19 cellular contexts compared by ENCODE assay signal in genomic region chr5:119454171-119454570, GRCh38.
"Had no signal": no experiment of that assay in that cellular context is flagged by ENCODE, and none has a peak within 500 bp of the region (broad histone marks: within the 10 kb centered on the region; RNA-seq: fewer than 3 reads in every experiment).

No MANE protein-coding gene starts in this region.

- H3K27me3 Mint-ChIP-seq: activated B cell treated with CpG ODN at 0.5 μM for 24 hours had no signal

- H3K27ac Mint-ChIP-seq: activated B cell treated with CpG ODN at 0.5 μM for 24 hours; activated CD4-positive, alpha-beta T cell treated with anti-CD3 and anti-CD28 coated beads, Interleukin-2, amount 10 ng/mL, durations not matched to agents 24 days and 14 days; activated naive CD4-positive, alpha-beta T cell treated with anti-CD3 and anti-CD28 coated beads, Interleukin-2, amount 10 ng/mL, durations not matched to agents 7 days and 5 days; activated T-helper 2 cell treated with anti-CD3 and anti-CD28 coated beads, Interferon-gamma antibody, Interleukin-2, Interleukin-4, amounts not matched to agents 10 μg/mL and 5 μg/mL and 100 μg/mL, durations not matched to agents 14 hours and 24 hours and 36 hours; nephron progenitor cell; T-helper 1 cell treated with Interleukin-12 subunit alpha and Interleukin-12 subunit beta and Interleukin-4 antibody, amounts not matched to agents 30 μg/mL and 1 μg/mL, for 36 hours had no signal

- H3K27ac ChIP-seq: adrenal gland, coronary artery, epithelial cell of prostate, psoas muscle, suprapubic skin had no signal

- DNase-seq: activated B cell treated with CpG ODN at 0.5 μM for 24 hours; activated CD4-positive, alpha-beta T cell treated with anti-CD3 and anti-CD28 coated beads, Interleukin-2, amount 10 ng/mL, durations not matched to agents 24 days and 14 days; activated CD8-positive, alpha-beta memory T cell treated with anti-CD3 and anti-CD28 coated beads for 24 hours; activated naive CD4-positive, alpha-beta T cell treated with anti-CD3 and anti-CD28 coated beads, Interleukin-2, amount 10 ng/mL, durations not matched to agents 7 days and 5 days; central memory CD4-positive, alpha-beta T cell; effector CD8-positive, alpha-beta T cell; gastrocnemius medialis; nephron progenitor cell; psoas muscle; sigmoid colon; stimulated activated CD4-positive, alpha-beta T cell treated with anti-CD3 and anti-CD28 coated beads, Interleukin-2, amount 100 ng/mL, for 48 hours; stimulated activated CD8-positive, alpha-beta memory T cell treated with anti-CD3 and anti-CD28 coated beads, Interleukin-4, amount 100 ng/mL, for 48 hours; stimulated activated naive CD8-positive, alpha-beta T cell treated with anti-CD3 and anti-CD28 coated beads, Interleukin-15, Interleukin-2, amounts not matched to agents 100 U/mL and 50 U/mL, for 24 hours had no signal

- H3K36me3 ChIP-seq: adrenal gland, gastrocnemius medialis had no signal

- H3K4me3 Mint-ChIP-seq: activated naive CD4-positive, alpha-beta T cell treated with anti-CD3 and anti-CD28 coated beads, Interleukin-2, amount 10 ng/mL, durations not matched to agents 7 days and 5 days; T-helper 1 cell treated with Interleukin-12 subunit alpha and Interleukin-12 subunit beta and Interleukin-4 antibody, amounts not matched to agents 30 μg/mL and 1 μg/mL, for 36 hours had no signal

- H3K9me3 Mint-ChIP-seq: activated naive CD4-positive, alpha-beta T cell treated with anti-CD3 and anti-CD28 coated beads, Interleukin-2, amount 10 ng/mL, durations not matched to agents 7 days and 5 days; T-helper 1 cell treated with Interleukin-12 subunit alpha and Interleukin-12 subunit beta and Interleukin-4 antibody, amounts not matched to agents 30 μg/mL and 1 μg/mL, for 36 hours had no signal

- H3K9me3 ChIP-seq: adrenal gland, gastrocnemius medialis, psoas muscle, sigmoid colon, suprapubic skin had no signal

- H3K27me3 ChIP-seq: adrenal gland, gastrocnemius medialis, sigmoid colon, suprapubic skin had no signal

- ATAC-seq: gastrocnemius medialis; psoas muscle; stimulated activated naive CD8-positive, alpha-beta T cell treated with anti-CD3 and anti-CD28 coated beads, Interleukin-15, Interleukin-2, amounts not matched to agents 100 U/mL and 50 U/mL, for 24 hours had no signal
